Comparison of ENCODE assay signal across 9 cellular contexts in the genomic region with DNA sequence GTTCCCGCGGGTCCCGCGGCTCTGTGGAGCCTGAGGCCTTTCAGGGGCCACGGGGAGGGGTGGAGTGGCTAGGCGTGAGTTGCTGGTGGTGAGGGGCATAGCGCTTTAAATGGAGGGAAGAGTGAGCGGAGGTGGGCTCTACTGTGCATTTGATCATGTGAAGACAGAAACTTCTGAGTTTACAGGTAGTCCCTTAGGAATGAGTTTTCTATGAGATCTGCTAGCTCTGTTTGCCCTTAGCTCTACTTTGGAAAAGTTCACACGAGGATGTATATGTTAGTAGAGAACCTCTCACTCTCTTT. TPM values are rescaled to one million over a fixed set of nuclear protein-coding genes. Genes with fewer than 3 reads are reported as not detected.
DNase-seq lines count a peak whose midpoint lies in the region; FAIRE-seq and TF ChIP-seq lines count a peak whose summit lies in the region.
"Had no signal": no experiment of that assay in that cellular context is flagged by ENCODE, and none has a peak within 500 bp of the region (broad histone marks: within the 10 kb centered on the region; RNA-seq: fewer than 3 reads in every experiment).

No MANE protein-coding gene starts in this region.

- peak overlapping the region; percentile 71 for H3K9ac ChIP-seq in BLaER1

- no peaks in the 10 kb centered on the region for H3K36me3 ChIP-seq in BLaER1
- no peaks in the 10 kb centered on the region for H3K36me3 ChIP-seq in SJCRH30
- no peaks in the 10 kb centered on the region for H3K36me3 ChIP-seq in neutrophil
- H3K36me3 ChIP-seq: pancreas had no signal

- peak overlapping the region; percentile 78 for H3K4me3 ChIP-seq in BLaER1
- H3K4me3 ChIP-seq in SJCRH30 = peak overlapping the region; percentile 81
- H3K4me3 ChIP-seq in epithelial cell of esophagus (ENCODE audit: low read length) = peak overlapping the region; percentile 59
- peak overlapping the region; percentile 83 to 90 for H3K4me3 ChIP-seq in neutrophil (ENCODE audit: low read depth in 1 of 2, low read length in 1 of 2)

- H3K27ac ChIP-seq in BLaER1 = 0 out of 2 replicates have a peak overlapping the region, but pooled peaks have one; percentile 27
- H3K27ac ChIP-seq in SJCRH30 = peak overlapping the region; percentile 42; the same call in 1 of the 2 replicates
- peak overlapping the region; percentile 91 for H3K27ac ChIP-seq in neutrophil
- H3K27ac ChIP-seq: pancreas had no signal

- H3K9me3 ChIP-seq in BLaER1 (no peaks in the 10 kb centered on the region), SJCRH30 (replicated peaks) (no peaks in the 10 kb centered on the region), neutrophil (no peaks in the 10 kb centered on the region)
- H3K9me3 ChIP-seq: pancreas had no signal

- peaks cover 65% of the 10 kb centered on the region for H3K4me1 ChIP-seq in BLaER1
- peaks cover 5% of the 10 kb centered on the region; the same call in 1 of the 2 replicates for H3K4me1 ChIP-seq in SJCRH30
- peaks cover 34 to 38% of the 10 kb centered on the region in 2 experiments for H3K4me1 ChIP-seq in neutrophil (ENCODE audit: control insufficient read depth in 1 of 2, insufficient read depth in 1 of 2, low read depth in 1 of 2, low read length in 1 of 2)

- peak overlapping the region; percentile 99 for H3K4me2 ChIP-seq in BLaER1

- no peak for DNase-seq in SJCRH30
- DNase-seq in epithelial cell of esophagus (ENCODE audit: low read depth) = no peak
- no peak for DNase-seq in hippocampal formation (lab: John Stamatoyannopoulos, UW)
- no peak for DNase-seq in NCI-H774 (lab: John Stamatoyannopoulos, UW)
- no peak for DNase-seq in stimulated activated CD4-positive, alpha-beta T cell treated with anti-CD3 and anti-CD28 coated beads, Interleukin-4, amount 100 ng/mL, for 24 hours
- DNase-seq in D721Med (ENCODE audit: insufficient read length, low spot score) = no peak

- H3K27me3 ChIP-seq in BLaER1 (no peaks in the 10 kb centered on the region; the same call in 1 of the 2 replicates), SJCRH30 (no peaks in the 10 kb centered on the region), neutrophil (no peaks in the 10 kb centered on the region)
- H3K27me3 ChIP-seq: pancreas had no signal

- no peak for FAIRE-seq in D721Med (lab: Jason Lieb, UNC)
- FAIRE-seq: pancreas had no signal

- no peaks in the 10 kb centered on the region for H4K20me1 ChIP-seq in BLaER1

- TF ChIP-seq CTCF in epithelial cell of esophagus (IDR thresholded peaks at IDR 0.05; ENCODE audit: insufficient read depth, low read depth, low read length, missing control alignments) (no peak), neutrophil (IDR thresholded peaks at IDR 0.05) (no peak), D721Med (IDR thresholded peaks at IDR 0.05; ENCODE audit: insufficient read depth, missing control alignments) (no peak)

RNA-seq across cellular contexts. Expression of a gene that starts 0.6 kb away (rescaled TPM):
- 4.8 and 6.4 TPM in 2 replicates for total RNA-seq in SJCRH30 (2014; rRNA removed; shearing (Covaris generic))

Comparison
In these comparisons a context has a peak if more than half of its experiments do, and no peak if none do; other contexts are left out.
1. H3K27ac ChIP-seq: peak in every context shown above with its lines; median percentile 91 in neutrophil; 42 in SJCRH30; 27 in BLaER1.